17 cellular contexts compared by ENCODE assay signal in the genomic region with DNA sequence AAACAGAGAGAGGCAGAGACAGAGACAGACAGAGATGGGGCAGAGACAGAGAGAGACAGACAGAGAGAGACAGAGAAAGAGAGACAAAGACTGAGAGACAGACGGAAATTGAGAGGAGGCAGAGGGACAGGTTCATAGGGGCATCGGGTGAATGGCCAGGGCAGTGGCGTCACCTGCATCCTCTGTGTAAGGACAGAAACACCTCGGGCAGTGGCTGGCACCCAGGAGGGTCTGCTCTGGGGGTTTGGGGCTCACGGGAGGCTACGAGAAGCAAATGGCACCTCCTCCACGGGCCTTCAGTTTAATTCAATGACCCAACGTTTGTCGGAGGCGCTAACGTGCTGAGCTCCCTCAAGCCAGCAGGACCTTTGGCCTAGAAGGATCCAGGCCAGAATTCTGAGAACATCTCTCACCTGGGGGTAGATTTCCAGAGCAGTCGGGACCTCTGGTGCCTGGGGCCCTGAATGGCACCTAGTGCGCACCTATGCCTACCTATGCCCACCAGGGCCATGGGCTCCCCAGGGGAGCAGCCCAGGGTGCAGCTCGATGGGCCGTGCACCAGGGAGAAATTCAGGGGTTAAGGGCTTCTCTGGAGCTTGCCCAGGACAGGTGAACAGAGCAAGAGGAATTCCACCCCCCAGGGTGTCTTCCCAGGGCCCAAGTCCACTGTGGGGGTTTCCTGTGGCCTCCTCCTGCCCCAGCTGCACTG. TPM values are rescaled to one million over a fixed set of nuclear protein-coding genes. Genes with fewer than 3 reads are reported as not detected.
DNase-seq lines count a peak whose midpoint lies in the region; ATAC-seq and TF ChIP-seq lines count a peak whose summit lies in the region.
"Had no signal": no experiment of that assay in that cellular context is flagged by ENCODE, and none has a peak within 500 bp of the region (broad histone marks: within the 10 kb centered on the region; RNA-seq: fewer than 3 reads in every experiment).

No MANE protein-coding gene starts in this region.

- intact Hi-C loops in activated CD4-positive, alpha-beta T cell treated with anti-CD3 and anti-CD28 coated beads for 36 hours (cut with DNase I, micrococcal nuclease): loop anchor here (2.0 to 5.0 kb wide), 3 partner anchors 17 to 382 kb away; no protein-coding TSS in a partner anchor
- intact Hi-C loops in CD4-positive, alpha-beta T cell (cut with DNase I, micrococcal nuclease): loop anchor here (1.0 to 2.0 kb wide), 2 partner anchors 17 kb away; no protein-coding TSS in a partner anchor
- intact Hi-C loops in natural killer cell (cut with micrococcal nuclease): loop anchor here (5.0 kb wide), 1 partner anchor 233 kb away; no protein-coding TSS in a partner anchor

- peaks cover 29% of the 10 kb centered on the region for H3K36me3 Mint-ChIP-seq in activated CD4-positive, alpha-beta T cell treated with anti-CD3 and anti-CD28 coated beads for 36 hours (ENCODE audit: low read depth)
- peaks cover 59% of the 10 kb centered on the region for H3K36me3 Mint-ChIP-seq in CD4-positive, alpha-beta T cell (ENCODE audit: low read depth)
- peaks cover 15% of the 10 kb centered on the region for H3K36me3 Mint-ChIP-seq in activated naive CD8-positive, alpha-beta T cell treated with anti-CD3 and anti-CD28 coated beads, Interleukin-2, amount 10 ng/mL, durations not matched to agents 7 days and 5 days
- H3K36me3 Mint-ChIP-seq in natural killer cell: no peaks in the 10 kb centered on the region

- H3K27ac Mint-ChIP-seq in activated CD4-positive, alpha-beta T cell treated with anti-CD3 and anti-CD28 coated beads for 36 hours: peak overlapping the region; percentile 17
- H3K27ac Mint-ChIP-seq in CD4-positive, alpha-beta T cell: peak overlapping the region; percentile 79
- H3K27ac Mint-ChIP-seq in activated naive CD8-positive, alpha-beta T cell treated with anti-CD3 and anti-CD28 coated beads, Interleukin-2, amount 10 ng/mL, durations not matched to agents 7 days and 5 days: peak overlapping the region; percentile 53
- peak overlapping the region; percentile 58 to 76 for H3K27ac Mint-ChIP-seq in natural killer cell

- H3K9me3 ChIP-seq in CD4-positive, alpha-beta T cell (ENCODE audit: control insufficient read depth, low read length): no peaks in the 10 kb centered on the region
- H3K9me3 ChIP-seq: ascending aorta, transverse colon had no signal

- H3K4me3 Mint-ChIP-seq in activated CD4-positive, alpha-beta T cell treated with anti-CD3 and anti-CD28 coated beads for 36 hours: no peak overlapping the region
- H3K4me3 Mint-ChIP-seq in CD4-positive, alpha-beta T cell: no peak overlapping the region
- no peak overlapping the region for H3K4me3 Mint-ChIP-seq in activated naive CD8-positive, alpha-beta T cell treated with anti-CD3 and anti-CD28 coated beads, Interleukin-2, amount 10 ng/mL, durations not matched to agents 7 days and 5 days
- H3K4me3 Mint-ChIP-seq in natural killer cell: no peak overlapping the region

- H3K9me3 Mint-ChIP-seq in activated CD4-positive, alpha-beta T cell treated with anti-CD3 and anti-CD28 coated beads for 36 hours (ENCODE audit: low read depth): no peaks in the 10 kb centered on the region
- no peaks in the 10 kb centered on the region for H3K9me3 Mint-ChIP-seq in CD4-positive, alpha-beta T cell
- H3K9me3 Mint-ChIP-seq in activated naive CD8-positive, alpha-beta T cell treated with anti-CD3 and anti-CD28 coated beads, Interleukin-2, amount 10 ng/mL, durations not matched to agents 7 days and 5 days: no peaks in the 10 kb centered on the region
- no peaks in the 10 kb centered on the region for H3K9me3 Mint-ChIP-seq in natural killer cell

- no peaks in the 10 kb centered on the region for H3K27me3 ChIP-seq in CD4-positive, alpha-beta T cell (ENCODE audit: control insufficient read depth, insufficient read depth, low read length)
- H3K27me3 ChIP-seq: ascending aorta had no signal

- no peak for ATAC-seq in activated CD4-positive, alpha-beta T cell treated with anti-CD3 and anti-CD28 coated beads for 36 hours
- ATAC-seq in CD4-positive, alpha-beta T cell (ENCODE audit: poor library complexity): no peak
- ATAC-seq in activated naive CD8-positive, alpha-beta T cell treated with anti-CD3 and anti-CD28 coated beads, Interleukin-2, amount 10 ng/mL, durations not matched to agents 7 days and 5 days (ENCODE audit: low read depth): no peak
- ATAC-seq in natural killer cell: no peak
- ATAC-seq: left colon had no signal

- DNase-seq in activated CD4-positive, alpha-beta T cell treated with anti-CD3 and anti-CD28 coated beads for 36 hours: no peak
- no peak for DNase-seq in activated CD4-positive, alpha-beta T cell treated with anti-CD3 and anti-CD28 coated beads for 4 hours
- no peak for DNase-seq in CD4-positive, alpha-beta T cell
- no peak for DNase-seq in activated naive CD8-positive, alpha-beta T cell treated with anti-CD3 and anti-CD28 coated beads, Interleukin-2, amount 10 ng/mL, durations not matched to agents 7 days and 5 days
- DNase-seq in natural killer cell (no peak), DMS53 treated with DMSO at 0.1 percent for 48 hours (lab: John Stamatoyannopoulos, UW; ENCODE audit: unreplicated experiment) (no peak), superior temporal gyrus (ENCODE audit: extremely low spot score) (no peak), NCI-H1417 treated with DMSO at 0.1 percent for 48 hours (lab: John Stamatoyannopoulos, UW) (no peak)
- DNase-seq: activated CD4-positive, alpha-beta T cell treated with anti-CD3 and anti-CD28 coated beads for 1 hour; left colon; NCI-H1092 treated with DMSO at 0.1 percent for 48 hours; NCI-H2107; NCI-H526 treated with DMSO at 0.1 percent for 48 hours; T1000; transverse colon had no signal

- H3K27me3 Mint-ChIP-seq in activated CD4-positive, alpha-beta T cell treated with anti-CD3 and anti-CD28 coated beads for 36 hours: no peaks in the 10 kb centered on the region
- H3K27me3 Mint-ChIP-seq in CD4-positive, alpha-beta T cell: no peaks in the 10 kb centered on the region
- H3K27me3 Mint-ChIP-seq in activated naive CD8-positive, alpha-beta T cell treated with anti-CD3 and anti-CD28 coated beads, Interleukin-2, amount 10 ng/mL, durations not matched to agents 7 days and 5 days: no peaks in the 10 kb centered on the region
- H3K27me3 Mint-ChIP-seq in natural killer cell (ENCODE audit: low read depth in 2 of 2): no peaks in the 10 kb centered on the region

- TF ChIP-seq CTCF in CD4-positive, alpha-beta T cell (IDR thresholded peaks at IDR 0.05): no peak
- no peak for TF ChIP-seq CTCF in natural killer cell (IDR thresholded peaks at IDR 0.05)

- H3K27ac ChIP-seq in CD4-positive, alpha-beta T cell (ENCODE audit: low read depth, low read length): peak overlapping the region; percentile 1
- H3K27ac ChIP-seq: ascending aorta, parathyroid adenoma, transverse colon had no signal

- H3K4me1 Mint-ChIP-seq in activated CD4-positive, alpha-beta T cell treated with anti-CD3 and anti-CD28 coated beads for 36 hours: peaks cover 5% of the 10 kb centered on the region
- peaks cover 15% of the 10 kb centered on the region for H3K4me1 Mint-ChIP-seq in CD4-positive, alpha-beta T cell (ENCODE audit: low read depth)
- H3K4me1 Mint-ChIP-seq in activated naive CD8-positive, alpha-beta T cell treated with anti-CD3 and anti-CD28 coated beads, Interleukin-2, amount 10 ng/mL, durations not matched to agents 7 days and 5 days: peaks cover 7% of the 10 kb centered on the region
- peaks cover 17 to 19% of the 10 kb centered on the region in 2 donors for H3K4me1 Mint-ChIP-seq in natural killer cell

- POLR2A ChIA-PET in activated CD4-positive, alpha-beta T cell treated with anti-CD3 and anti-CD28 coated beads for 36 hours (lab: Charles Lee): interaction anchor here (1.0 kb wide), 1 partner anchor 25 kb away, joined by 3 read pairs; no protein-coding TSS in a partner anchor
- POLR2A ChIA-PET in CD4-positive, alpha-beta T cell (lab: Charles Lee): interaction anchor here (1.3 to 4.6 kb wide), 6 partner anchors 18 to 46 kb away, joined by 3 to 26 read pairs (median 4); partner anchors contain the start of gene SLX9
- POLR2A ChIA-PET in activated naive CD8-positive, alpha-beta T cell treated with anti-CD3 and anti-CD28 coated beads, Interleukin-2, amount 10 ng/mL, durations not matched to agents 7 days and 5 days (lab: Charles Lee): interaction anchor here (0.8 to 4.8 kb wide), 4 partner anchors 20 to 39 kb away, joined by 4 to 27 read pairs (median 8); no protein-coding TSS in a partner anchor

- CTCF ChIA-PET in activated CD4-positive, alpha-beta T cell treated with anti-CD3 and anti-CD28 coated beads for 36 hours (lab: Charles Lee): interaction anchor here (0.8 to 2.8 kb wide), 12 partner anchors 10 to 236 kb away, joined by 3 to 16 read pairs (median 4); no protein-coding TSS in a partner anchor
- CTCF ChIA-PET in CD4-positive, alpha-beta T cell (lab: Charles Lee): interaction anchor here (1.1 to 5.3 kb wide), 3 partner anchors 21 to 40 kb away, joined by 3 to 56 read pairs (median 4); no protein-coding TSS in a partner anchor

RNA-seq across cellular contexts. Expression of gene PTTG1IP, which starts 20.6 kb away (rescaled TPM):
- total RNA-seq in activated CD4-positive, alpha-beta T cell treated with anti-CD3 and anti-CD28 coated beads for 36 hours: 10 to 100 TPM; 34.8 to 44.3 TPM
- 10 to 100 TPM; 99.0 to 99.5 TPM for total RNA-seq in CD4-positive, alpha-beta T cell
- total RNA-seq in activated naive CD8-positive, alpha-beta T cell treated with anti-CD3 and anti-CD28 coated beads, Interleukin-2, amount 10 ng/mL, durations not matched to agents 7 days and 5 days: 10 to 100 TPM; 66.1 to 73.2 TPM
- 100 to 1,000 TPM in 2 of 3 donors, 10 to 100 TPM in 1; 96.8 to 144 (median 126) TPM for total RNA-seq in natural killer cell

RNA-seq across cellular contexts. Expression of gene ITGB2, which starts 26.6 kb away (rescaled TPM):
- total RNA-seq in activated CD4-positive, alpha-beta T cell treated with anti-CD3 and anti-CD28 coated beads for 36 hours: 100 to 1,000 TPM; 217 to 250 TPM
- 100 to 1,000 TPM; 283 to 284 TPM for total RNA-seq in CD4-positive, alpha-beta T cell
- total RNA-seq in activated naive CD8-positive, alpha-beta T cell treated with anti-CD3 and anti-CD28 coated beads, Interleukin-2, amount 10 ng/mL, durations not matched to agents 7 days and 5 days: 100 to 1,000 TPM; 416 to 452 TPM
- 1,000 to 10,000 TPM; 1,223 to 1,393 (median 1,250) TPM for total RNA-seq in natural killer cell

RNA-seq across cellular contexts. Expression of gene SLX9, which starts 45.7 kb away (rescaled TPM):
- 10 to 100 TPM; 60.8 to 68.8 TPM for total RNA-seq in activated CD4-positive, alpha-beta T cell treated with anti-CD3 and anti-CD28 coated beads for 36 hours
- total RNA-seq in CD4-positive, alpha-beta T cell: 1 to 10 TPM; 7.7 to 9.1 TPM
- 10 to 100 TPM; 44.2 to 44.3 TPM for total RNA-seq in activated naive CD8-positive, alpha-beta T cell treated with anti-CD3 and anti-CD28 coated beads, Interleukin-2, amount 10 ng/mL, durations not matched to agents 7 days and 5 days
- 10 to 100 TPM; 12.8 to 22.9 (median 20.0) TPM for total RNA-seq in natural killer cell

Comparison
In these comparisons a context has a peak if more than half of its experiments do, and no peak if none do; other contexts are left out.
1. H3K27ac Mint-ChIP-seq: peak in every context shown above with its lines; median percentile 79 in CD4-positive, alpha-beta T cell; 67 in natural killer cell; 53 in activated naive CD8-positive, alpha-beta T cell treated with anti-CD3 and anti-CD28 coated beads, Interleukin-2, amount 10 ng/mL, durations not matched to agents 7 days and 5 days; 17 in activated CD4-positive, alpha-beta T cell treated with anti-CD3 and anti-CD28 coated beads for 36 hours.